7 cellular contexts compared by ENCODE assay signal in genomic region chrX:57121162-57121741, GRCh38. TPM values are rescaled to one million over a fixed set of nuclear protein-coding genes. Genes with fewer than 3 reads are reported as not detected.
DNase-seq lines count a peak whose midpoint lies in the region; ATAC-seq, FAIRE-seq and TF ChIP-seq lines count a peak whose summit lies in the region.

SPIN2B (minus strand) TSS chrX:57121548.

- peak within 1 kb of the TSS; percentile 62 for H3K4me3 ChIP-seq in iPS-18a (ENCODE audit: low read length)
- H3K4me3 ChIP-seq in skeletal muscle satellite cell (ENCODE audit: low read length), result peak within 1 kb of the TSS; percentile 78

- H3K4me2 ChIP-seq in skeletal muscle satellite cell (ENCODE audit: low read length), result peak within 1 kb of the TSS; percentile 71

- H3K9me3 ChIP-seq in iPS-18a (ENCODE audit: control insufficient read depth, low read depth, low read length), result peaks cover 10% of the 10 kb centered on the region
- no peaks in the 10 kb centered on the region for H3K9me3 ChIP-seq in skeletal muscle satellite cell (replicated peaks; ENCODE audit: low read length)

- H3K4me3 Mint-ChIP-seq in brain, result peak within 1 kb of the TSS; percentile 93 to 97 (median 95)

- peak; percentile 9 for FAIRE-seq in TTC549 (lab: Jason Lieb, UNC)

- H3K27ac ChIP-seq in iPS-18a (ENCODE audit: low read length), result no peak within 1 kb of the TSS

- ATAC-seq in GM18511 (IDR thresholded peaks at IDR 0.05; ENCODE audit: unreplicated experiment) (peak; percentile 100), HG03025 (IDR thresholded peaks at IDR 0.05; ENCODE audit: low FRiP score, unreplicated experiment) (peak; percentile 98)

- H3K9ac ChIP-seq in iPS-18a (ENCODE audit: low read length), result peak within 1 kb of the TSS; percentile 61
- peak within 1 kb of the TSS; percentile 75 for H3K9ac ChIP-seq in skeletal muscle satellite cell (ENCODE audit: low read depth, low read length)

- peak; percentile 62 for DNase-seq in NCI-H2107 (lab: John Stamatoyannopoulos, UW)

- H3K27ac Mint-ChIP-seq in brain, result peak within 1 kb of the TSS; percentile 96 to 99 (median 98)

- H3K36me3 ChIP-seq in iPS-18a (ENCODE audit: control insufficient read depth, low read depth, low read length), result peaks cover 4% of the 10 kb centered on the region
- H3K36me3 ChIP-seq in skeletal muscle satellite cell (ENCODE audit: insufficient read depth, low read length), result no peaks in the 10 kb centered on the region

- no peak for TF ChIP-seq CTCF in brain (conservative IDR thresholded peaks at IDR 0.05)

- peaks cover 6% of the 10 kb centered on the region for H3K36me3 Mint-ChIP-seq in brain

- H3K27me3 ChIP-seq in iPS-18a (ENCODE audit: control insufficient read depth, insufficient read depth, low read length), result no peaks in the 10 kb centered on the region
- no peaks in the 10 kb centered on the region for H3K27me3 ChIP-seq in skeletal muscle satellite cell (ENCODE audit: control insufficient read depth, insufficient read depth, low read length)

- peaks cover 19% of the 10 kb centered on the region for H3K4me1 Mint-ChIP-seq in brain

- H3K4me1 ChIP-seq in iPS-18a (ENCODE audit: control insufficient read depth, low read depth, low read length) (no peaks in the 10 kb centered on the region), skeletal muscle satellite cell (ENCODE audit: control insufficient read depth, insufficient read depth, low read length) (no peaks in the 10 kb centered on the region)

- H3K9me3 Mint-ChIP-seq in brain, result peaks cover 0 to 6% (median 0%) of the 10 kb centered on the region in 5 experiments

- H3K27me3 Mint-ChIP-seq in brain, result peaks cover 6% of the 10 kb centered on the region

RNA-seq across cellular contexts. Expression of gene SPIN2B, which starts in this region (rescaled TPM):
- polyA plus RNA-seq in brain (ENCODE audit: insufficient read depth, low read depth, low replicate concordance), result 6.3 TPM
- 6.8 and 10.4 TPM in 2 replicates for total RNA-seq in skeletal muscle satellite cell (2012; rRNA removed)
